Comparison of ENCODE assay signal across 1 cellular context in the genomic region with DNA sequence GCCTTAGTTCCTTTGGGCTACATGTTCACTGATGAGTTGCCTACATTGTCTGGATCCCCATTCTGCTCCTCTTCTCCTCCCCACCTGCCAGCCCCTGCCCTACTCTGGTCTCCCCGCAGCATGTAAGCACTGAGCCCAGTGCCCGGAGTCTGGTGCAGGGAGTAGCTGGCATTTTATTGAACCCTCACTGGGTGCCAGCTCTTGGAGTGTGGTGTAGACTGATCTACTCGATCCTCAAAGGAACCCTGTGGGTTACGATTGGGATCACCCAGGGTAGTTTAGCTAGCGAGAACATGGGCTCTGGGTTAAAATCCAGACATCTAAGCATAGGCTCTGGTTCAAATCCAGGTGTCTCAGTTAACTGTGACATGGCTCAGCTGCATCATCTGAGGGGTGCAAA.
TF ChIP-seq lines count a peak whose summit lies in the region.

No MANE protein-coding gene starts in this region.

TF ChIP-seq in IMR-90, 13 proteins besides CTCF, POLR2A, EP300 and RAD21:
- TF ChIP-seq, protein P1, sequence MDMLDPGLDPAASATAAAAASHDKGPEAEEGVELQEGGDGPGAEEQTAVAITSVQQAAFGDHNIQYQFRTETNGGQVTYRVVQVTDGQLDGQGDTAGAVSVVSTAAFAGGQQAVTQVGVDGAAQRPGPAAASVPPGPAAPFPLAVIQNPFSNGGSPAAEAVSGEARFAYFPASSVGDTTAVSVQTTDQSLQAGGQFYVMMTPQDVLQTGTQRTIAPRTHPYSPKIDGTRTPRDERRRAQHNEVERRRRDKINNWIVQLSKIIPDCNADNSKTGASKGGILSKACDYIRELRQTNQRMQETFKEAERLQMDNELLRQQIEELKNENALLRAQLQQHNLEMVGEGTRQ (IDR thresholded peaks at IDR 0.05; ENCODE audit: low read depth, low read length): no peak
- TF ChIP-seq RCOR1 (IDR thresholded peaks at IDR 0.05; ENCODE audit: insufficient replicate concordance, low read length) (no peak), FOS (IDR thresholded peaks at IDR 0.05; ENCODE audit: low read depth, low read length) (no peak), MAZ (IDR thresholded peaks at IDR 0.05; ENCODE audit: borderline replicate concordance, low read depth, low read length) (no peak)
- TF ChIP-seq, protein P2, sequence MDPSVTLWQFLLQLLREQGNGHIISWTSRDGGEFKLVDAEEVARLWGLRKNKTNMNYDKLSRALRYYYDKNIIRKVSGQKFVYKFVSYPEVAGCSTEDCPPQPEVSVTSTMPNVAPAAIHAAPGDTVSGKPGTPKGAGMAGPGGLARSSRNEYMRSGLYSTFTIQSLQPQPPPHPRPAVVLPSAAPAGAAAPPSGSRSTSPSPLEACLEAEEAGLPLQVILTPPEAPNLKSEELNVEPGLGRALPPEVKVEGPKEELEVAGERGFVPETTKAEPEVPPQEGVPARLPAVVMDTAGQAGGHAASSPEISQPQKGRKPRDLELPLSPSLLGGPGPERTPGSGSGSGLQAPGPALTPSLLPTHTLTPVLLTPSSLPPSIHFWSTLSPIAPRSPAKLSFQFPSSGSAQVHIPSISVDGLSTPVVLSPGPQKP (IDR thresholded peaks at IDR 0.05; ENCODE audit: borderline replicate concordance, low read depth, low read length): no peak
